ENCODE assay signal across 8 cellular contexts in the genomic region with DNA sequence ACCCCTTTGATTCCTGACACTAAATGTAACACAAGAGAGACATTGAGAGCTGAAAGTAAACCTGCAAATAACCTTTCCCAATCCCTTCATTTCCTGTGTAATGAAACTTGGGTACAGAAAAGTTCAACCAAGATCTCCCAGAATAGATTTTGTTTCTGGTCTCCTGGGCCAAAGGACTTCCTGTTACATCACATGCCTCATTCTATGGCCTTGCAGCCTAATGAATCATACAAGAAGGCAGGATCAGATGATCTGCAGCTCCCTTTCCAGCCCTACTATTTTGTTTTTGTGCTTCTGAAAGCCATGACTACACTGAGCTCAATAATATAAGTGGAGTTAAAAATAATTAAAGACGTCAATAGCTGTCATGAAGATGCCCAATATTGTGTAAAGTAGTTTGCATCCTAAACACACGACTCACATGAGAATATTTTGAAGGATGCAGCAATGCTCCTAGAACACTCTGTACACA.
DNase-seq lines count a peak whose midpoint lies in the region; ATAC-seq and TF ChIP-seq lines count a peak whose summit lies in the region.

No MANE protein-coding gene starts in this region.

- no peaks in the 10 kb centered on the region for H3K27me3 ChIP-seq in AG04450 (ENCODE audit: control insufficient read depth, insufficient read depth, low read length)

- POLR2A ChIA-PET in AG04450 (lab: Yijun Ruan, JAX), result interaction anchor here (0.6 kb wide), 2 partner anchors 664 to 851 kb away, joined by 3 to 5 read pairs; no protein-coding TSS in a partner anchor

- CTCF ChIA-PET in AG04450 (lab: Charles Lee), result interaction anchor here (0.7 to 2.0 kb wide), 5 partner anchors 24 to 202 kb away, joined by 3 to 6 read pairs (median 4); no protein-coding TSS in a partner anchor

- H3K4me3 ChIP-seq in AG04450 (ENCODE audit: low read depth, low read length), result no peak overlapping the region

- peak; percentile 89 for ATAC-seq in SK-N-SH treated with all-trans-retinoic acid at 6 μM for 48 hours
- no peak for ATAC-seq in GM18867 (IDR thresholded peaks at IDR 0.05; ENCODE audit: unreplicated experiment)
- ATAC-seq in HG02970 (IDR thresholded peaks at IDR 0.05; ENCODE audit: low FRiP score, unreplicated experiment), result no peak

- DNase-seq in AG04450 (ENCODE audit: low read depth, low spot score) (peak; percentile 53), HCEC 1CT (peak; percentile 96), hepatic stellate cell (ENCODE audit: low spot score) (peak; percentile 55), T-helper 2 cell (no peak), DMS153 (lab: John Stamatoyannopoulos, UW) (no peak)

- H3K27ac ChIP-seq in AG04450 (ENCODE audit: low read depth, low read length), result peak overlapping the region; percentile 41

- H3K9me3 ChIP-seq in AG04450 (ENCODE audit: control insufficient read depth, insufficient read depth, low read length), result peaks cover 4% of the 10 kb centered on the region; the same call in 1 of the 2 replicates

- TF ChIP-seq CTCF in AG04450 (IDR thresholded peaks at IDR 0.05; ENCODE audit: low read depth, low read length), result no peak

TF ChIP-seq in SK-N-SH treated with all-trans-retinoic acid at 6 μM for 48 hours, 23 proteins besides CTCF, POLR2A, EP300 and RAD21:
- TF ChIP-seq POU6F1 (CRISPR knock-in tag; IDR thresholded peaks at IDR 0.05; ENCODE audit: borderline replicate concordance, low read depth) (no peak), RARB (CRISPR knock-in tag; IDR thresholded peaks at IDR 0.05) (no peak), PPARA (CRISPR knock-in tag; IDR thresholded peaks at IDR 0.05; ENCODE audit: borderline replicate concordance) (no peak), ESRRG (CRISPR knock-in tag; IDR thresholded peaks at IDR 0.05) (no peak), CREB5 (CRISPR knock-in tag; IDR thresholded peaks at IDR 0.05; ENCODE audit: low read depth) (no peak), GLIS3 (CRISPR knock-in tag; IDR thresholded peaks at IDR 0.05) (no peak), TOX (CRISPR knock-in tag; IDR thresholded peaks at IDR 0.05; ENCODE audit: borderline replicate concordance) (peak; percentile 19; the same call in 1 of the 2 replicates), ZC3H10 (CRISPR knock-in tag; IDR thresholded peaks at IDR 0.05) (no peak), ISL1 (CRISPR knock-in tag; IDR thresholded peaks at IDR 0.05) (0 out of 2 replicates have a peak, but pooled peaks have one; percentile 6)

Comparison
In these comparisons a context has a peak if more than half of its experiments do, and no peak if none do; other contexts are left out.
1. DNase-seq: peak in AG04450 (single experiment), HCEC 1CT (single experiment) and hepatic stellate cell (single experiment); none in T-helper 2 cell (0 of 5) and DMS153 (single experiment).